8 cellular contexts compared by ENCODE assay signal in the genomic region with DNA sequence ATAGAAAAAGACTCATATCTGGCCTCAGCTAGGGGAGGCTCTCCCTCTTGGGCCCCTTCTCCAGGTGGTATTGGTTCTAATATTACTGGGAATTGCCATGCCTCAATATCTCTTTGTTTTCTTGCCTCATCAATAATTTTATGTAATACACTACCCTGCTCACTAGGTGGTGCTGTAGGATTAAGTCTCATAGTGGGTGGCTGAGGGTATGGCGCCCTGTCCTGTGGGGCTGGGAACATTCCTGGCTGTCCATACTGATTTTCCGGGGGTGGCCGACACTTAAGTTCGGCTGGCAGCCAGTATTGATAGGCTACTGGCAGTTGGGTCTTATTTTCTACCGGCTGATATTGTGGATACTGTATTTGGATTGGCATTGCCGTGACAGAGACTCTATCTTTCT. TPM values are rescaled to one million over a fixed set of nuclear protein-coding genes. Genes with fewer than 3 reads are reported as not detected.
DNase-seq lines count a peak whose midpoint lies in the region; ATAC-seq, FAIRE-seq and TF ChIP-seq lines count a peak whose summit lies in the region.

No MANE protein-coding gene starts in this region.

- ATAC-seq in GM18907 (IDR thresholded peaks at IDR 0.05; ENCODE audit: unreplicated experiment), result no peak

- peak; percentile 3 for DNase-seq in stimulated activated CD4-positive, alpha-beta T cell treated with anti-CD3 and anti-CD28 coated beads, Interleukin-12 subunit alpha, Interleukin-12 subunit beta, amount 100 ng/mL, for 4 hours
- no peak for DNase-seq in stimulated activated CD4-positive, alpha-beta T cell treated with anti-CD3 and anti-CD28 coated beads, Interleukin-4, amount 100 ng/mL, for 4 hours
- peak; percentile 24 for DNase-seq in NCI-H748 (lab: John Stamatoyannopoulos, UW; ENCODE audit: unreplicated experiment)
- no peak for DNase-seq in epithelial cell of proximal tubule (ENCODE audit: low read depth)
- DNase-seq in urothelium cell line (ENCODE audit: low spot score), result peak; percentile 21
- DNase-seq in A172 (ENCODE audit: low spot score), result no peak
- no peak for DNase-seq in DMS153 (lab: John Stamatoyannopoulos, UW)

- no peak overlapping the region for H3K4me3 ChIP-seq in epithelial cell of proximal tubule (ENCODE audit: low read depth, low read length)

- peak; percentile 58 for TF ChIP-seq CTCF in epithelial cell of proximal tubule (conservative IDR thresholded peaks at IDR 0.05; ENCODE audit: low read depth, low read length)

- no peak for FAIRE-seq in urothelium cell line (lab: Jason Lieb, UNC)

RNA-seq across cellular contexts. Expression of a gene that starts 9.0 kb away (rescaled TPM):
- 0.35 TPM in 1 of 2 replicates, not detected in the other for total RNA-seq in epithelial cell of proximal tubule
- not detected in 2 replicates for total RNA-seq in A172 (2014; rRNA removed; shearing (Covaris generic))

RNA-seq across cellular contexts. Expression of a gene that starts 16.8 kb away (rescaled TPM):
- 246 and 313 TPM in 2 replicates for total RNA-seq in epithelial cell of proximal tubule
- 380 and 429 TPM in 2 replicates for total RNA-seq in A172 (2014; rRNA removed; shearing (Covaris generic))

RNA-seq across cellular contexts. Expression of a gene that starts 21.5 kb away (rescaled TPM):
- total RNA-seq in epithelial cell of proximal tubule, result 0.14 and 0.23 TPM in 2 replicates
- total RNA-seq in A172 (2014; rRNA removed; shearing (Covaris generic)), result 0.07 and 0.88 TPM in 2 replicates

RNA-seq across cellular contexts. Expression of a gene that starts 35.1 kb away (rescaled TPM):
- 0.35 TPM in 1 of 2 replicates, not detected in the other for total RNA-seq in epithelial cell of proximal tubule
- 0.10 TPM in 1 of 2 replicates, not detected in the other for total RNA-seq in A172 (2014; rRNA removed; shearing (Covaris generic))

RNA-seq across cellular contexts. Expression of a gene that starts 46.8 kb away (rescaled TPM):
- total RNA-seq in epithelial cell of proximal tubule, result not detected in 2 replicates
- 0.05 TPM in 1 of 2 replicates, not detected in the other for total RNA-seq in A172 (2014; rRNA removed; shearing (Covaris generic))

Comparison
In these comparisons a context has a peak if more than half of its experiments do, and no peak if none do; other contexts are left out.
1. DNase-seq: peak in stimulated activated CD4-positive, alpha-beta T cell treated with anti-CD3 and anti-CD28 coated beads, Interleukin-12 subunit alpha, Interleukin-12 subunit beta, amount 100 ng/mL, for 4 hours (single experiment), NCI-H748 (single experiment) and urothelium cell line (single experiment); none in stimulated activated CD4-positive, alpha-beta T cell treated with anti-CD3 and anti-CD28 coated beads, Interleukin-4, amount 100 ng/mL, for 4 hours (0 of 2), epithelial cell of proximal tubule (single experiment), A172 (single experiment) and DMS153 (single experiment).